ENCODE assay signal across 8 cellular contexts in genomic region chr6:3156184-3157119, GRCh38. TPM values are rescaled to one million over a fixed set of nuclear protein-coding genes. Genes with fewer than 3 reads are reported as not detected.
DNase-seq lines count a peak whose midpoint lies in the region; ATAC-seq and TF ChIP-seq lines count a peak whose summit lies in the region.
"Not testable (repeated sequence)": the region's sequence is repeated elsewhere in the genome, so short reads cannot be mapped to it uniquely, and the experiment has no call there.

No MANE protein-coding gene starts in this region.

- peaks cover 78% of the 10 kb centered on the region for H3K4me1 Mint-ChIP-seq in brain

- RAD21 ChIA-PET in HCT116 (lab: Charles Lee; ENCODE audit: low non-redundant PET in 1 of 2, low total read pairs in 2 of 2, uncharacterized antibody in 2 of 2, unreplicated experiment in 2 of 2) = interaction anchor here in 1 of 2 experiments (0.6 kb wide), 1 partner anchor 359 kb away, joined by 4 read pairs; no protein-coding TSS in a partner anchor

- H4K20me1 ChIP-seq in HCT116 (ENCODE audit: insufficient read depth) = not testable (repeated sequence)

- not testable (repeated sequence) for TF ChIP-seq RAD21 in HCT116 (IDR thresholded peaks at IDR 0.05; ENCODE audit: low read depth)

- not testable (repeated sequence) for H3K27me3 ChIP-seq in HCT116 (ENCODE audit: insufficient read depth, low read length); mucosa of stomach (ENCODE audit: control insufficient read depth, insufficient read depth, low read length)

- H3K4me2 ChIP-seq in HCT116 (ENCODE audit: low read length) = peak overlapping the region; percentile 98

- H3K4me1 ChIP-seq in HCT116 (ENCODE audit: control insufficient read depth in 1 of 2, insufficient read depth in 2 of 2, low read length in 2 of 2) (peaks cover 3 to 40% of the 10 kb centered on the region in 2 experiments; a peak in 3 of 4 replicates), mucosa of stomach (ENCODE audit: control insufficient read depth, insufficient read depth, low read length) (peaks cover 35% of the 10 kb centered on the region)

- H3K36me3 Mint-ChIP-seq in brain = peaks cover 40% of the 10 kb centered on the region

- peak overlapping the region; percentile 61 for H3K27ac ChIP-seq in C4-2B
- peak overlapping the region; percentile 68; the same call in 1 of the 2 replicates for H3K27ac ChIP-seq in HCT116 (ENCODE audit: low read depth, low read length)

- H3K4me3 Mint-ChIP-seq in brain = peak overlapping the region; percentile 88 to 99 (median 98)

- not testable (repeated sequence) for H3K9me2 ChIP-seq in HCT116 (ENCODE audit: insufficient read depth)

- BruUV-seq in HCT116 (replicated peaks; lab: Mats Ljungman, UMichigan) = TSS peak; percentile 63

- POLR2A ChIA-PET in HCT116 (lab: Charles Lee) = interaction anchor here (0.6 to 1.7 kb wide), 9 partner anchors 9 to 226 kb away, joined by 3 to 14 read pairs (median 3); no protein-coding TSS in a partner anchor

- peaks cover 15% of the 10 kb centered on the region for H3K27me3 Mint-ChIP-seq in brain

- H3K27ac Mint-ChIP-seq in brain = peak overlapping the region; percentile 92 to 99 (median 98)

- H3K4me3 ChIP-seq in HCT116 (replicated peaks in 1 of 2; ENCODE audit: low read depth in 1 of 2, low read length in 2 of 2) (peak overlapping the region; percentile 68 to 87), mucosa of stomach (ENCODE audit: low read length) (peak overlapping the region; percentile 84)

- not testable (repeated sequence) for H3K79me2 ChIP-seq in HCT116 (ENCODE audit: insufficient read depth, low read length)

- not testable (repeated sequence) for H3K9me3 ChIP-seq in HCT116 (ENCODE audit: control insufficient read depth in 1 of 2, insufficient read depth in 1 of 2, low read depth in 1 of 2, low read length in 2 of 2); mucosa of stomach (ENCODE audit: control insufficient read depth, low read length)

- H3K9ac ChIP-seq in HCT116 (ENCODE audit: low read length) (peak overlapping the region; percentile 92), mucosa of stomach (ENCODE audit: low read length) (peak overlapping the region; percentile 100)

- intact Hi-C loops in HCT116 (cut with micrococcal nuclease) = loop anchor here (2.0 kb wide), 2 partner anchors 52 to 94 kb away; no protein-coding TSS in a partner anchor

- not testable (repeated sequence) for H3K36me3 ChIP-seq in HCT116 (ENCODE audit: control insufficient read depth in 1 of 2, insufficient read depth in 2 of 2, low read length in 2 of 2); mucosa of stomach (ENCODE audit: control insufficient read depth, insufficient read depth, low read length)

- peak; percentile 28 for ATAC-seq in HCT116

- not testable (repeated sequence) for TF ChIP-seq POLR2A in HCT116 (IDR thresholded peaks at IDR 0.05; ENCODE audit: borderline replicate concordance, extremely low read depth, insufficient read depth, insufficient read length)

- CTCF ChIA-PET in HCT116 (lab: Charles Lee) = interaction anchor here (0.7 kb wide), 2 partner anchors 95 kb away, joined by 3 read pairs; no protein-coding TSS in a partner anchor

- TF ChIP-seq CTCF in C4-2B (conservative IDR thresholded peaks at IDR 0.05); HCT116 (IDR thresholded peaks at IDR 0.05 in 2 of 3, conservative IDR thresholded peaks at IDR 0.05 in 1 of 3; ENCODE audit: borderline replicate concordance in 1 of 3, insufficient read depth in 1 of 3, low read depth in 2 of 3, low read length in 2 of 3); brain (conservative IDR thresholded peaks at IDR 0.05): not testable (repeated sequence)

- not testable (repeated sequence) for H3K9me3 Mint-ChIP-seq in brain

- not testable (repeated sequence) for H2AFZ ChIP-seq in HCT116 (ENCODE audit: low read depth, low read length, poor library complexity, severe bottlenecking)

- DNase-seq in HCT116 (ENCODE audit: low read depth, low spot score) = not testable (repeated sequence)
- peak; percentile 73 for DNase-seq in NCI-H2227 (lab: John Stamatoyannopoulos, UW; ENCODE audit: unreplicated experiment)
- peak; percentile 33 for DNase-seq in activated CD4-positive, CD25-positive, alpha-beta regulatory T cell treated with anti-CD3 and anti-CD28 coated beads, Interleukin-2, amount 50 U/mL, for 72 hours
- DNase-seq in globus pallidus (ENCODE audit: low spot score) = peak; percentile 19
- DNase-seq in stimulated activated CD4-positive, alpha-beta T cell treated with anti-CD3 and anti-CD28 coated beads, Interleukin-4, amount 100 ng/mL, for 4 hours = peak; percentile 10 to 19

RNA-seq across cellular contexts. Expression of gene TUBB2A, which starts 0.9 kb away (rescaled TPM):
- total RNA-seq in HCT116 (2021; ENCODE audit: unreplicated experiment) = 49.9 TPM
- 92.6 and 139 TPM in 2 replicates for polyA plus RNA-seq in HCT116 (2012)
- polyA plus RNA-seq in brain (ENCODE audit: insufficient read depth, low read depth, low replicate concordance) = 610 TPM

RNA-seq across cellular contexts. Expression of gene BPHL, which starts 37.9 kb away (rescaled TPM):
- total RNA-seq in HCT116 (2021; ENCODE audit: unreplicated experiment) = 31.3 TPM
- polyA plus RNA-seq in HCT116 (2012) = 13.4 and 17.5 TPM in 2 replicates
- 40.9 TPM for polyA plus RNA-seq in brain (ENCODE audit: insufficient read depth, low read depth, low replicate concordance)
